8 cellular contexts compared by ENCODE assay signal in genomic region chr14:72892879-72893635, GRCh38. TPM values are rescaled to one million over a fixed set of nuclear protein-coding genes. Genes with fewer than 3 reads are reported as not detected.
DNase-seq lines count a peak whose midpoint lies in the region; ATAC-seq and TF ChIP-seq lines count a peak whose summit lies in the region.

No MANE protein-coding gene starts in this region.

- H3K27ac ChIP-seq in colonic mucosa (no peak overlapping the region), right lobe of liver (peak overlapping the region; percentile 8 to 69 (median 45))

- peaks cover 7% of the 10 kb centered on the region for H3K4me1 ChIP-seq in colonic mucosa
- peaks cover 0 to 16% (median 0%) of the 10 kb centered on the region in 4 donors for H3K4me1 ChIP-seq in right lobe of liver

- H3K27ac Mint-ChIP-seq in T-helper 17 cell: peak overlapping the region; percentile 92

- no peak for TF ChIP-seq POLR2A in right lobe of liver (IDR thresholded peaks at IDR 0.05)

- peaks cover 4% of the 10 kb centered on the region for H3K36me3 Mint-ChIP-seq in T-helper 17 cell (ENCODE audit: low read depth)

- H3K36me3 ChIP-seq in colonic mucosa: no peaks in the 10 kb centered on the region
- H3K36me3 ChIP-seq in right lobe of liver: no peaks in the 10 kb centered on the region

- peak overlapping the region; percentile 57 to 65 for H3K9ac ChIP-seq in colonic mucosa (ENCODE audit: low read depth in 2 of 2, low read length in 2 of 2)

- H3K27me3 Mint-ChIP-seq in T-helper 17 cell: peaks cover 43% of the 10 kb centered on the region

- WGBS in right lobe of liver (ENCODE audit: insufficient coverage, low coverage, low lambda C conversion rate, missing lambda C conversion rate): 0% methylated on average over 10 of the region's 68 CpGs

- intact Hi-C loops in colonic mucosa (cut with DNase I) (no loop called here), right lobe of liver (cut with DNase I) (no loop called here)

- H3K27me3 ChIP-seq in colonic mucosa (no peaks in the 10 kb centered on the region), right lobe of liver (no peaks in the 10 kb centered on the region)

- peak; percentile 7 for ATAC-seq in HG02763 (IDR thresholded peaks at IDR 0.05; ENCODE audit: unreplicated experiment)
- ATAC-seq in T-helper 17 cell: peak; percentile 9
- peak; percentile 37 to 56 (median 53) for ATAC-seq in right lobe of liver
- no peak for ATAC-seq in HG03097 (IDR thresholded peaks at IDR 0.05; ENCODE audit: low FRiP score, unreplicated experiment)

- peaks cover 20% of the 10 kb centered on the region for H3K4me1 Mint-ChIP-seq in T-helper 17 cell

- DNase-seq in GM10266 (ENCODE audit: extremely low spot score): peak; percentile 52
- peak in 2 of 3 donors; percentile 16 to 30 for DNase-seq in T-helper 17 cell
- peak; percentile 56 for DNase-seq in colonic mucosa
- peak; percentile 52 to 72 (median 70) for DNase-seq in right lobe of liver
- DNase-seq in stimulated activated CD8-positive, alpha-beta memory T cell treated with anti-CD3 and anti-CD28 coated beads, Interleukin-12 subunit alpha, Interleukin-12 subunit beta, amount 100 ng/mL, for 1 hour (ENCODE audit: low read depth): peak; percentile 7
- no peak for DNase-seq in DMS114 treated with DMSO at 0.1 percent for 48 hours (lab: John Stamatoyannopoulos, UW; ENCODE audit: unreplicated experiment)

- no peak for TF ChIP-seq CTCF in GM10266 (IDR thresholded peaks at IDR 0.05; ENCODE audit: control insufficient read depth, insufficient read depth, low read depth, missing control alignments)
- no peak for TF ChIP-seq CTCF in colonic mucosa (IDR thresholded peaks at IDR 0.05)
- TF ChIP-seq CTCF in right lobe of liver (IDR thresholded peaks at IDR 0.05): peak in 1 of 4 donors; percentile 1

- peak overlapping the region; percentile 72 for H3K4me3 ChIP-seq in colonic mucosa
- peak overlapping the region; percentile 55 to 93 (median 78) for H3K4me3 ChIP-seq in right lobe of liver

- H3K9me3 ChIP-seq in T-helper 17 cell (ENCODE audit: control insufficient read depth, low read length, poor library complexity, severe bottlenecking) (no peaks in the 10 kb centered on the region), colonic mucosa (no peaks in the 10 kb centered on the region), right lobe of liver (no peaks in the 10 kb centered on the region)

- peak overlapping the region; percentile 98 for H3K4me3 Mint-ChIP-seq in T-helper 17 cell

RNA-seq across cellular contexts. Expression of gene DPF3, which starts 0.8 kb away (rescaled TPM):
- total RNA-seq in T-helper 17 cell (1 to 10 TPM in 1 of 2 donors, under 1 TPM in 1; 0.13 to 1.2 TPM), colonic mucosa (10 to 100 TPM in 1 of 2 donors, 1 to 10 TPM in 1; 6.7 to 14.0 TPM), right lobe of liver (1 to 10 TPM; 1.2 to 5.7 (median 2.9) TPM)

RNA-seq across cellular contexts. Expression of gene DCAF4, which starts 33.2 kb away (rescaled TPM):
- total RNA-seq in T-helper 17 cell: 10 to 100 TPM; 27.0 to 30.7 TPM
- total RNA-seq in colonic mucosa: 10 to 100 TPM in 1 of 2 donors, 1 to 10 TPM in 1; 8.3 to 11.3 TPM
- 10 to 100 TPM in 4 of 6 experiments, 1 to 10 TPM in 2; 5.8 to 13.6 (median 10.5) TPM for total RNA-seq in right lobe of liver
